Comparison of ENCODE assay signal across 1 cellular context in genomic region chr11:120548682-120549209, GRCh38.
TF ChIP-seq lines count a peak whose summit lies in the region.

No MANE protein-coding gene starts in this region.

TF ChIP-seq in GM23338, 12 proteins besides CTCF, POLR2A, EP300 and RAD21:
- TF ChIP-seq ETS1 (IDR thresholded peaks at IDR 0.05) (no peak), POLR2AphosphoS5 (IDR thresholded peaks at IDR 0.05; ENCODE audit: low read depth) (no peak), ZNF114 (CRISPR knock-in tag; IDR thresholded peaks at IDR 0.05) (no peak), STAT1 (IDR thresholded peaks at IDR 0.05; ENCODE audit: unreplicated experiment) (no peak), CREB1 (CRISPR knock-in tag; IDR thresholded peaks at IDR 0.05; ENCODE audit: low read depth) (no peak), NANOG (IDR thresholded peaks at IDR 0.05; ENCODE audit: borderline replicate concordance) (no peak), JUNB (IDR thresholded peaks at IDR 0.05; ENCODE audit: unreplicated experiment) (no peak), EZH2 (IDR thresholded peaks at IDR 0.05; ENCODE audit: low read depth, unreplicated experiment) (no peak), ZNF331 (CRISPR knock-in tag; IDR thresholded peaks at IDR 0.05; ENCODE audit: low read depth) (no peak)
- TF ChIP-seq, protein P1, sequence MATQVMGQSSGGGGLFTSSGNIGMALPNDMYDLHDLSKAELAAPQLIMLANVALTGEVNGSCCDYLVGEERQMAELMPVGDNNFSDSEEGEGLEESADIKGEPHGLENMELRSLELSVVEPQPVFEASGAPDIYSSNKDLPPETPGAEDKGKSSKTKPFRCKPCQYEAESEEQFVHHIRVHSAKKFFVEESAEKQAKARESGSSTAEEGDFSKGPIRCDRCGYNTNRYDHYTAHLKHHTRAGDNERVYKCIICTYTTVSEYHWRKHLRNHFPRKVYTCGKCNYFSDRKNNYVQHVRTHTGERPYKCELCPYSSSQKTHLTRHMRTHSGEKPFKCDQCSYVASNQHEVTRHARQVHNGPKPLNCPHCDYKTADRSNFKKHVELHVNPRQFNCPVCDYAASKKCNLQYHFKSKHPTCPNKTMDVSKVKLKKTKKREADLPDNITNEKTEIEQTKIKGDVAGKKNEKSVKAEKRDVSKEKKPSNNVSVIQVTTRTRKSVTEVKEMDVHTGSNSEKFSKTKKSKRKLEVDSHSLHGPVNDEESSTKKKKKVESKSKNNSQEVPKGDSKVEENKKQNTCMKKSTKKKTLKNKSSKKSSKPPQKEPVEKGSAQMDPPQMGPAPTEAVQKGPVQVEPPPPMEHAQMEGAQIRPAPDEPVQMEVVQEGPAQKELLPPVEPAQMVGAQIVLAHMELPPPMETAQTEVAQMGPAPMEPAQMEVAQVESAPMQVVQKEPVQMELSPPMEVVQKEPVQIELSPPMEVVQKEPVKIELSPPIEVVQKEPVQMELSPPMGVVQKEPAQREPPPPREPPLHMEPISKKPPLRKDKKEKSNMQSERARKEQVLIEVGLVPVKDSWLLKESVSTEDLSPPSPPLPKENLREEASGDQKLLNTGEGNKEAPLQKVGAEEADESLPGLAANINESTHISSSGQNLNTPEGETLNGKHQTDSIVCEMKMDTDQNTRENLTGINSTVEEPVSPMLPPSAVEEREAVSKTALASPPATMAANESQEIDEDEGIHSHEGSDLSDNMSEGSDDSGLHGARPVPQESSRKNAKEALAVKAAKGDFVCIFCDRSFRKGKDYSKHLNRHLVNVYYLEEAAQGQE (IDR thresholded peaks at IDR 0.05; ENCODE audit: unreplicated experiment) = no peak
- TF ChIP-seq, protein P2, sequence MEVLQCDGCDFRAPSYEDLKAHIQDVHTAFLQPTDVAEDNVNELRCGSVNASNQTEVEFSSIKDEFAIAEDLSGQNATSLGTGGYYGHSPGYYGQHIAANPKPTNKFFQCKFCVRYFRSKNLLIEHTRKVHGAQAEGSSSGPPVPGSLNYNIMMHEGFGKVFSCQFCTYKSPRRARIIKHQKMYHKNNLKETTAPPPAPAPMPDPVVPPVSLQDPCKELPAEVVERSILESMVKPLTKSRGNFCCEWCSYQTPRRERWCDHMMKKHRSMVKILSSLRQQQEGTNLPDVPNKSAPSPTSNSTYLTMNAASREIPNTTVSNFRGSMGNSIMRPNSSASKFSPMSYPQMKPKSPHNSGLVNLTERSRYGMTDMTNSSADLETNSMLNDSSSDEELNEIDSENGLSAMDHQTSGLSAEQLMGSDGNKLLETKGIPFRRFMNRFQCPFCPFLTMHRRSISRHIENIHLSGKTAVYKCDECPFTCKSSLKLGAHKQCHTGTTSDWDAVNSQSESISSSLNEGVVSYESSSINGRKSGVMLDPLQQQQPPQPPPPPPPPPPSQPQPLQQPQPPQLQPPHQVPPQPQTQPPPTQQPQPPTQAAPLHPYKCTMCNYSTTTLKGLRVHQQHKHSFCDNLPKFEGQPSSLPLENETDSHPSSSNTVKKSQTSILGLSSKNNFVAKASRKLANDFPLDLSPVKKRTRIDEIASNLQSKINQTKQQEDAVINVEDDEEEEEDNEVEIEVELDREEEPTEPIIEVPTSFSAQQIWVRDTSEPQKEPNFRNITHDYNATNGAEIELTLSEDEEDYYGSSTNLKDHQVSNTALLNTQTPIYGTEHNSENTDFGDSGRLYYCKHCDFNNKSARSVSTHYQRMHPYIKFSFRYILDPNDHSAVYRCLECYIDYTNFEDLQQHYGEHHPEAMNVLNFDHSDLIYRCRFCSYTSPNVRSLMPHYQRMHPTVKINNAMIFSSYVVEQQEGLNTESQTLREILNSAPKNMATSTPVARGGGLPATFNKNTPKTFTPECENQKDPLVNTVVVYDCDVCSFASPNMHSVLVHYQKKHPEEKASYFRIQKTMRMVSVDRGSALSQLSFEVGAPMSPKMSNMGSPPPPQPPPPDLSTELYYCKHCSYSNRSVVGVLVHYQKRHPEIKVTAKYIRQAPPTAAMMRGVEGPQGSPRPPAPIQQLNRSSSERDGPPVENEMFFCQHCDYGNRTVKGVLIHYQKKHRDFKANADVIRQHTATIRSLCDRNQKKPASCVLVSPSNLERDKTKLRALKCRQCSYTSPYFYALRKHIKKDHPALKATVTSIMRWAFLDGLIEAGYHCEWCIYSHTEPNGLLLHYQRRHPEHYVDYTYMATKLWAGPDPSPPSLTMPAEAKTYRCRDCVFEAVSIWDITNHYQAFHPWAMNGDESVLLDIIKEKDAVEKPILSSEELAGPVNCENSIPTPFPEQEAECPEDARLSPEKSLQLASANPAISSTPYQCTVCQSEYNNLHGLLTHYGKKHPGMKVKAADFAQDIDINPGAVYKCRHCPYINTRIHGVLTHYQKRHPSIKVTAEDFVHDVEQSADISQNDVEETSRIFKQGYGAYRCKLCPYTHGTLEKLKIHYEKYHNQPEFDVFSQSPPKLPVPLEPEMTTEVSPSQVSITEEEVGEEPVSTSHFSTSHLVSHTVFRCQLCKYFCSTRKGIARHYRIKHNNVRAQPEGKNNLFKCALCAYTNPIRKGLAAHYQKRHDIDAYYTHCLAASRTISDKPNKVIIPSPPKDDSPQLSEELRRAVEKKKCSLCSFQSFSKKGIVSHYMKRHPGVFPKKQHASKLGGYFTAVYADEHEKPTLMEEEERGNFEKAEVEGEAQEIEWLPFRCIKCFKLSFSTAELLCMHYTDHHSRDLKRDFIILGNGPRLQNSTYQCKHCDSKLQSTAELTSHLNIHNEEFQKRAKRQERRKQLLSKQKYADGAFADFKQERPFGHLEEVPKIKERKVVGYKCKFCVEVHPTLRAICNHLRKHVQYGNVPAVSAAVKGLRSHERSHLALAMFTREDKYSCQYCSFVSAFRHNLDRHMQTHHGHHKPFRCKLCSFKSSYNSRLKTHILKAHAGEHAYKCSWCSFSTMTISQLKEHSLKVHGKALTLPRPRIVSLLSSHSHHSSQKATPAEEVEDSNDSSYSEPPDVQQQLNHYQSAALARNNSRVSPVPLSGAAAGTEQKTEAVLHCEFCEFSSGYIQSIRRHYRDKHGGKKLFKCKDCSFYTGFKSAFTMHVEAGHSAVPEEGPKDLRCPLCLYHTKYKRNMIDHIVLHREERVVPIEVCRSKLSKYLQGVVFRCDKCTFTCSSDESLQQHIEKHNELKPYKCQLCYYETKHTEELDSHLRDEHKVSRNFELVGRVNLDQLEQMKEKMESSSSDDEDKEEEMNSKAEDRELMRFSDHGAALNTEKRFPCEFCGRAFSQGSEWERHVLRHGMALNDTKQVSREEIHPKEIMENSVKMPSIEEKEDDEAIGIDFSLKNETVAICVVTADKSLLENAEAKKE (CRISPR knock-in tag; IDR thresholded peaks at IDR 0.05) = no peak
